In genomic region chr16:81544261-81544660, GRCh38 we compare ENCODE assay signal across 14 cellular contexts.
DNase-seq lines count a peak whose midpoint lies in the region; ATAC-seq and TF ChIP-seq lines count a peak whose summit lies in the region.
"Had no signal": no experiment of that assay in that cellular context is flagged by ENCODE, and none has a peak within 500 bp of the region (broad histone marks: within the 10 kb centered on the region; RNA-seq: fewer than 3 reads in every experiment).

No MANE protein-coding gene starts in this region.

- peak overlapping the region; percentile 42 for H3K27ac Mint-ChIP-seq in CD8-positive, alpha-beta T cell
- H3K27ac Mint-ChIP-seq in naive thymus-derived CD8-positive, alpha-beta T cell: peak overlapping the region in 7 of 10 donors; percentile 3 to 50 (median 31)
- H3K27ac Mint-ChIP-seq in activated T-helper 17 cell treated with anti-CD3 and anti-CD28 coated beads, Interleukin-2, amount 50 U/mL, for 72 hours: no peak overlapping the region
- no peak overlapping the region for H3K27ac Mint-ChIP-seq in HFFc6
- H3K27ac Mint-ChIP-seq: activated naive CD8-positive, alpha-beta T cell had no signal

- 74% methylated on average over 6 to 7 of the region's 7 CpGs for WGBS in esophagus squamous epithelium, 2 donors

- H3K36me3 ChIP-seq in CD8-positive, alpha-beta T cell (ENCODE audit: insufficient read depth, low read length): no peaks in the 10 kb centered on the region
- H3K36me3 ChIP-seq in esophagus squamous epithelium: no peaks in the 10 kb centered on the region
- H3K36me3 ChIP-seq: gastrocnemius medialis had no signal

- no peaks in the 10 kb centered on the region for H3K9me3 Mint-ChIP-seq in CD8-positive, alpha-beta T cell
- no peaks in the 10 kb centered on the region for H3K9me3 Mint-ChIP-seq in naive thymus-derived CD8-positive, alpha-beta T cell
- H3K9me3 Mint-ChIP-seq in activated T-helper 17 cell treated with anti-CD3 and anti-CD28 coated beads, Interleukin-2, amount 50 U/mL, for 72 hours: no peaks in the 10 kb centered on the region
- no peaks in the 10 kb centered on the region for H3K9me3 Mint-ChIP-seq in HFFc6

- H3K27ac ChIP-seq in CD8-positive, alpha-beta T cell (ENCODE audit: low read depth, low read length): no peak overlapping the region
- H3K27ac ChIP-seq in esophagus squamous epithelium: peak overlapping the region in 2 of 4 donors; percentile 51 to 54
- H3K27ac ChIP-seq: gastrocnemius medialis had no signal

- H3K4me3 Mint-ChIP-seq in CD8-positive, alpha-beta T cell: no peak overlapping the region
- H3K4me3 Mint-ChIP-seq in naive thymus-derived CD8-positive, alpha-beta T cell: peak overlapping the region in 1 of 10 donors; percentile 0
- H3K4me3 Mint-ChIP-seq in activated T-helper 17 cell treated with anti-CD3 and anti-CD28 coated beads, Interleukin-2, amount 50 U/mL, for 72 hours: no peak overlapping the region
- H3K4me3 Mint-ChIP-seq in HFFc6: no peak overlapping the region
- H3K4me3 Mint-ChIP-seq: activated naive CD8-positive, alpha-beta T cell had no signal

- no peaks in the 10 kb centered on the region for H3K27me3 ChIP-seq in CD8-positive, alpha-beta T cell (ENCODE audit: insufficient read depth, low read length)
- no peaks in the 10 kb centered on the region for H3K27me3 ChIP-seq in esophagus squamous epithelium
- H3K27me3 ChIP-seq: gastrocnemius medialis had no signal

- TF ChIP-seq POLR2A in esophagus squamous epithelium (IDR thresholded peaks at IDR 0.05): no peak

- CTCF ChIA-PET in CD8-positive, alpha-beta T cell (lab: Charles Lee): interaction anchor here (2.2 kb wide), 1 partner anchor 140 kb away, joined by 4 read pairs; no protein-coding TSS in a partner anchor

- H3K36me3 Mint-ChIP-seq in CD8-positive, alpha-beta T cell: peaks cover 8% of the 10 kb centered on the region
- no peaks in the 10 kb centered on the region for H3K36me3 Mint-ChIP-seq in naive thymus-derived CD8-positive, alpha-beta T cell
- no peaks in the 10 kb centered on the region for H3K36me3 Mint-ChIP-seq in activated T-helper 17 cell treated with anti-CD3 and anti-CD28 coated beads, Interleukin-2, amount 50 U/mL, for 72 hours (ENCODE audit: low read depth)
- H3K36me3 Mint-ChIP-seq in HFFc6 (ENCODE audit: low read depth): no peaks in the 10 kb centered on the region

- no peak for TF ChIP-seq CTCF in CD8-positive, alpha-beta T cell (IDR thresholded peaks at IDR 0.05)
- TF ChIP-seq CTCF in choroid plexus epithelial cell (conservative IDR thresholded peaks at IDR 0.05; ENCODE audit: low read depth, low read length) (no peak), HFFc6 (IDR thresholded peaks at IDR 0.05) (no peak), esophagus squamous epithelium (IDR thresholded peaks at IDR 0.05) (no peak)

- H3K27me3 Mint-ChIP-seq in CD8-positive, alpha-beta T cell (ENCODE audit: low read depth): no peaks in the 10 kb centered on the region
- no peaks in the 10 kb centered on the region for H3K27me3 Mint-ChIP-seq in naive thymus-derived CD8-positive, alpha-beta T cell
- no peaks in the 10 kb centered on the region for H3K27me3 Mint-ChIP-seq in activated T-helper 17 cell treated with anti-CD3 and anti-CD28 coated beads, Interleukin-2, amount 50 U/mL, for 72 hours
- no peaks in the 10 kb centered on the region; the same call in 1 of the 2 replicates for H3K27me3 Mint-ChIP-seq in HFFc6 (ENCODE audit: insufficient read depth)
- H3K27me3 Mint-ChIP-seq: activated naive CD8-positive, alpha-beta T cell had no signal

- H3K4me1 Mint-ChIP-seq in CD8-positive, alpha-beta T cell (ENCODE audit: low read depth): peaks cover 52% of the 10 kb centered on the region
- peaks cover 33 to 76% (median 68%) of the 10 kb centered on the region in 4 donors for H3K4me1 Mint-ChIP-seq in naive thymus-derived CD8-positive, alpha-beta T cell
- H3K4me1 Mint-ChIP-seq in activated T-helper 17 cell treated with anti-CD3 and anti-CD28 coated beads, Interleukin-2, amount 50 U/mL, for 72 hours: peaks cover 40% of the 10 kb centered on the region
- H3K4me1 Mint-ChIP-seq in HFFc6 (ENCODE audit: low read depth): peaks cover 47% of the 10 kb centered on the region

- ATAC-seq in CD8-positive, alpha-beta T cell: peak; percentile 21
- no peak for ATAC-seq in naive thymus-derived CD8-positive, alpha-beta T cell
- ATAC-seq in activated T-helper 17 cell treated with anti-CD3 and anti-CD28 coated beads, Interleukin-2, amount 50 U/mL, for 72 hours (replicated peaks): no peak
- ATAC-seq: gastrocnemius medialis had no signal

- no peak for DNase-seq in CD8-positive, alpha-beta T cell
- DNase-seq in KG1 (lab: John Stamatoyannopoulos, UW): peak; percentile 18
- DNase-seq in choroid plexus epithelial cell (ENCODE audit: low read depth): peak; percentile 64
- DNase-seq in naive thymus-derived CD8-positive, alpha-beta T cell: peak in 1 of 10 donors; percentile 12
- no peak for DNase-seq in HFFc6
- DNase-seq in esophagus squamous epithelium (lab: John Stamatoyannopoulos, UW): no peak
- DNase-seq in mesenteric fat pad (ENCODE audit: low spot score): no peak
- DNase-seq: central memory CD4-positive, alpha-beta T cell; COR-L47; gastrocnemius medialis; NCI-H1092; stimulated activated CD4-positive, alpha-beta T cell treated with anti-CD3 and anti-CD28 coated beads, Interleukin-2, amount 100 ng/mL, for 48 hours had no signal

- H3K4me1 ChIP-seq in CD8-positive, alpha-beta T cell (ENCODE audit: insufficient read depth, low read length): peaks cover 5% of the 10 kb centered on the region
- peaks cover 3 to 69% (median 32%) of the 10 kb centered on the region in 3 donors for H3K4me1 ChIP-seq in esophagus squamous epithelium
- H3K4me1 ChIP-seq: gastrocnemius medialis had no signal

- POLR2A ChIA-PET in CD8-positive, alpha-beta T cell (lab: Charles Lee): no interaction called here
- POLR2A ChIA-PET in naive thymus-derived CD8-positive, alpha-beta T cell (lab: Charles Lee): no interaction called here

- intact Hi-C loops in CD8-positive, alpha-beta T cell (cut with DNase I, micrococcal nuclease): no loop called here
- intact Hi-C loops in esophagus squamous epithelium (cut with DNase I): no loop called here

- no peak overlapping the region for H3K4me3 ChIP-seq in CD8-positive, alpha-beta T cell (ENCODE audit: low read depth, low read length)
- H3K4me3 ChIP-seq in choroid plexus epithelial cell (ENCODE audit: low read depth, low read length): no peak overlapping the region
- no peak overlapping the region for H3K4me3 ChIP-seq in esophagus squamous epithelium
- H3K4me3 ChIP-seq: gastrocnemius medialis had no signal

- H3K9me3 ChIP-seq in CD8-positive, alpha-beta T cell (ENCODE audit: low read length): no peaks in the 10 kb centered on the region
- no peaks in the 10 kb centered on the region for H3K9me3 ChIP-seq in esophagus squamous epithelium
- H3K9me3 ChIP-seq: gastrocnemius medialis had no signal

Comparison
In these comparisons a context has a peak if more than half of its experiments do, and no peak if none do; other contexts are left out.
1. DNase-seq: peak in KG1 (single experiment) and choroid plexus epithelial cell (single experiment); none in CD8-positive, alpha-beta T cell (0 of 7), HFFc6 (single experiment), esophagus squamous epithelium (single experiment) and mesenteric fat pad (single experiment).
2. H3K27ac Mint-ChIP-seq: peak in CD8-positive, alpha-beta T cell (single experiment) and naive thymus-derived CD8-positive, alpha-beta T cell (7 of 10); none in activated T-helper 17 cell treated with anti-CD3 and anti-CD28 coated beads, Interleukin-2, amount 50 U/mL, for 72 hours (single experiment) and HFFc6 (single experiment).